In the genomic region with DNA sequence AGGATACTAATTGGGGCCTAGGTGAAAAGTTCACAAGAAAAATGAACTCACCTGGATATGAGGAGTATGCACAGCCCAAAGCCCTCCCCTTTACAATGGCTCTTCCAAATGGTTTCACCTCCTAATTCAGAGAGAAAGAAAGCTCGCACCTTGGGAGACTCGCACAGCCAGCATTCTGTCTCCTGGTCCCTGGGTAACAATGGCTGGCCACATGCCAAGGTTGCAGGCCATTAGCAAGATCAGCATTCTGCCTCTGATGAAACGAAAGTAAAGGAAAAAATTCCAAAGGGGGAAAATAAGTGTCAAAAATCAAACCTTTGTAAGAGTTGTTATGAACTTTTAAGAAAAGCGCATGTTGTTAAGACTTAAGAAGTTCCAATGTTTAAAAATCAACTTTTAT, we compare ENCODE assay signal across 1 cellular context.
TF ChIP-seq lines count a peak whose summit lies in the region.

No MANE protein-coding gene starts in this region.

TF ChIP-seq in HepG2, 621 proteins besides CTCF, POLR2A, EP300 and RAD21 (continued from another document):
- TF ChIP-seq, protein P1, sequence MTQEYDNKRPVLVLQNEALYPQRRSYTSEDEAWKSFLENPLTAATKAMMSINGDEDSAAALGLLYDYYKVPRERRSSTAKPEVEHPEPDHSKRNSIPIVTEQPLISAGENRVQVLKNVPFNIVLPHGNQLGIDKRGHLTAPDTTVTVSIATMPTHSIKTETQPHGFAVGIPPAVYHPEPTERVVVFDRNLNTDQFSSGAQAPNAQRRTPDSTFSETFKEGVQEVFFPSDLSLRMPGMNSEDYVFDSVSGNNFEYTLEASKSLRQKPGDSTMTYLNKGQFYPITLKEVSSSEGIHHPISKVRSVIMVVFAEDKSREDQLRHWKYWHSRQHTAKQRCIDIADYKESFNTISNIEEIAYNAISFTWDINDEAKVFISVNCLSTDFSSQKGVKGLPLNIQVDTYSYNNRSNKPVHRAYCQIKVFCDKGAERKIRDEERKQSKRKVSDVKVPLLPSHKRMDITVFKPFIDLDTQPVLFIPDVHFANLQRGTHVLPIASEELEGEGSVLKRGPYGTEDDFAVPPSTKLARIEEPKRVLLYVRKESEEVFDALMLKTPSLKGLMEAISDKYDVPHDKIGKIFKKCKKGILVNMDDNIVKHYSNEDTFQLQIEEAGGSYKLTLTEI (CRISPR knock-in tag; conservative IDR thresholded peaks at IDR 0.05) = no peak
- TF ChIP-seq, protein P2, sequence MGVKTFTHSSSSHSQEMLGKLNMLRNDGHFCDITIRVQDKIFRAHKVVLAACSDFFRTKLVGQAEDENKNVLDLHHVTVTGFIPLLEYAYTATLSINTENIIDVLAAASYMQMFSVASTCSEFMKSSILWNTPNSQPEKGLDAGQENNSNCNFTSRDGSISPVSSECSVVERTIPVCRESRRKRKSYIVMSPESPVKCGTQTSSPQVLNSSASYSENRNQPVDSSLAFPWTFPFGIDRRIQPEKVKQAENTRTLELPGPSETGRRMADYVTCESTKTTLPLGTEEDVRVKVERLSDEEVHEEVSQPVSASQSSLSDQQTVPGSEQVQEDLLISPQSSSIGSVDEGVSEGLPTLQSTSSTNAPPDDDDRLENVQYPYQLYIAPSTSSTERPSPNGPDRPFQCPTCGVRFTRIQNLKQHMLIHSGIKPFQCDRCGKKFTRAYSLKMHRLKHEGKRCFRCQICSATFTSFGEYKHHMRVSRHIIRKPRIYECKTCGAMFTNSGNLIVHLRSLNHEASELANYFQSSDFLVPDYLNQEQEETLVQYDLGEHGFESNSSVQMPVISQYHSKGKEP (CRISPR knock-in tag; IDR thresholded peaks at IDR 0.05) = no peak
- TF ChIP-seq, protein P3, sequence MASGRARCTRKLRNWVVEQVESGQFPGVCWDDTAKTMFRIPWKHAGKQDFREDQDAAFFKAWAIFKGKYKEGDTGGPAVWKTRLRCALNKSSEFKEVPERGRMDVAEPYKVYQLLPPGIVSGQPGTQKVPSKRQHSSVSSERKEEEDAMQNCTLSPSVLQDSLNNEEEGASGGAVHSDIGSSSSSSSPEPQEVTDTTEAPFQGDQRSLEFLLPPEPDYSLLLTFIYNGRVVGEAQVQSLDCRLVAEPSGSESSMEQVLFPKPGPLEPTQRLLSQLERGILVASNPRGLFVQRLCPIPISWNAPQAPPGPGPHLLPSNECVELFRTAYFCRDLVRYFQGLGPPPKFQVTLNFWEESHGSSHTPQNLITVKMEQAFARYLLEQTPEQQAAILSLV (CRISPR knock-in tag; IDR thresholded peaks at IDR 0.05; ENCODE audit: borderline replicate concordance) = no peak
